8 cellular contexts compared by ENCODE assay signal in genomic region chr21:31604591-31605190, GRCh38. TPM values are rescaled to one million over a fixed set of nuclear protein-coding genes. Genes with fewer than 3 reads are reported as not detected.
DNase-seq lines count a peak whose midpoint lies in the region; ATAC-seq and TF ChIP-seq lines count a peak whose summit lies in the region.

No MANE protein-coding gene starts in this region.

- no peaks in the 10 kb centered on the region for H3K36me3 Mint-ChIP-seq in activated CD4-positive, alpha-beta T cell treated with anti-CD3 and anti-CD28 coated beads, Interleukin-2, amount 10 ng/mL, durations not matched to agents 24 days and 14 days (ENCODE audit: low read depth)

- intact Hi-C loops in activated CD4-positive, alpha-beta T cell treated with anti-CD3 and anti-CD28 coated beads, Interleukin-2, amount 10 ng/mL, durations not matched to agents 24 days and 14 days (cut with micrococcal nuclease), result loop anchor here (1.0 to 10.0 kb wide), 3 partner anchors 406 to 770 kb away; no protein-coding TSS in a partner anchor
- intact Hi-C loops in lower leg skin (cut with DNase I; ENCODE audit: low total_unique reads), result loop anchor here (10.0 kb wide), 1 partner anchor 410 kb away; no protein-coding TSS in a partner anchor

- no peak for TF ChIP-seq POLR2A in lower leg skin (IDR thresholded peaks at IDR 0.05)

- no peaks in the 10 kb centered on the region for H3K9me3 Mint-ChIP-seq in activated CD4-positive, alpha-beta T cell treated with anti-CD3 and anti-CD28 coated beads, Interleukin-2, amount 10 ng/mL, durations not matched to agents 24 days and 14 days

- WGBS in lower leg skin, 2 donors, result 39 to 44% methylated on average over 11 of the region's 11 CpGs

- peak; percentile 79 for TF ChIP-seq CTCF in GM06990 (IDR thresholded peaks at IDR 0.05; ENCODE audit: insufficient read depth, low read length, poor library complexity, severe bottlenecking)
- TF ChIP-seq CTCF in lower leg skin (IDR thresholded peaks at IDR 0.05), result no peak

- H3K36me3 ChIP-seq in GM06990 (ENCODE audit: control insufficient read depth, insufficient read depth, low read length), result no peaks in the 10 kb centered on the region

- no peaks in the 10 kb centered on the region for H3K27me3 Mint-ChIP-seq in activated CD4-positive, alpha-beta T cell treated with anti-CD3 and anti-CD28 coated beads, Interleukin-2, amount 10 ng/mL, durations not matched to agents 24 days and 14 days

- H3K27me3 ChIP-seq in GM06990 (replicated peaks; ENCODE audit: control insufficient read depth, insufficient read depth, low read length), result no peaks in the 10 kb centered on the region

- peak; percentile 70 for ATAC-seq in HG03280 (IDR thresholded peaks at IDR 0.05; ENCODE audit: unreplicated experiment)
- no peak for ATAC-seq in HG02840 (IDR thresholded peaks at IDR 0.05; ENCODE audit: low FRiP score, unreplicated experiment)

- H3K4me3 Mint-ChIP-seq in activated CD4-positive, alpha-beta T cell treated with anti-CD3 and anti-CD28 coated beads, Interleukin-2, amount 10 ng/mL, durations not matched to agents 24 days and 14 days, result no peak overlapping the region

- H3K27ac Mint-ChIP-seq in activated CD4-positive, alpha-beta T cell treated with anti-CD3 and anti-CD28 coated beads, Interleukin-2, amount 10 ng/mL, durations not matched to agents 24 days and 14 days, result no peak overlapping the region

- H3K4me3 ChIP-seq in GM06990 (replicated peaks; ENCODE audit: low read depth, low read length) (no peak overlapping the region), lower leg skin (ENCODE audit: low read depth, poor library complexity, severe bottlenecking) (no peak overlapping the region)

- DNase-seq in GM06990 (ENCODE audit: extremely low read depth, insufficient read length), result no peak
- DNase-seq in NCI-H524 treated with DMSO at 0.1 percent for 48 hours (lab: John Stamatoyannopoulos, UW), result peak; percentile 45
- DNase-seq in activated CD4-positive, alpha-beta T cell treated with anti-CD3 and anti-CD28 coated beads, Interleukin-2, amount 10 ng/mL, durations not matched to agents 24 days and 14 days, result peak; percentile 90
- peak; percentile 62 for DNase-seq in dedifferentiated amniotic fluid mesenchymal stem cell (ENCODE audit: extremely low spot score)
- DNase-seq in lower leg skin (ENCODE audit: low spot score in 2 of 2), result peak; percentile 27 to 92
- peak; percentile 48 to 67 (median 50) for DNase-seq in stimulated activated CD4-positive, alpha-beta T cell treated with anti-CD3 and anti-CD28 coated beads, TNF-alpha, amount 100 ng/mL, for 48 hours (ENCODE audit: low read depth in 3 of 3)

- peaks cover 3% of the 10 kb centered on the region for H3K4me1 Mint-ChIP-seq in activated CD4-positive, alpha-beta T cell treated with anti-CD3 and anti-CD28 coated beads, Interleukin-2, amount 10 ng/mL, durations not matched to agents 24 days and 14 days

RNA-seq across cellular contexts. Expression of gene SOD1, which starts 54.8 kb away (rescaled TPM):
- 336 and 342 TPM in 2 replicates for total RNA-seq in activated CD4-positive, alpha-beta T cell treated with anti-CD3 and anti-CD28 coated beads, Interleukin-2, amount 10 ng/mL, durations not matched to agents 24 days and 14 days
- total RNA-seq in lower leg skin, result 100 to 1,000 TPM; 118 to 141 (median 130) TPM
